In genomic region chr9:122389799-122390481, GRCh38 we compare ENCODE assay signal across 8 cellular contexts.
DNase-seq lines count a peak whose midpoint lies in the region; ATAC-seq, FAIRE-seq and TF ChIP-seq lines count a peak whose summit lies in the region.

No MANE protein-coding gene starts in this region.

- DNase-seq in NCI-H2029 treated with DMSO at 0.1 percent for 48 hours (lab: John Stamatoyannopoulos, UW) (peak; percentile 87), epithelial cell of prostate (ENCODE audit: low read depth, low spot score) (peak; percentile 34), ecto neural progenitor cell (ENCODE audit: low spot score) (no peak), T1000 (lab: John Stamatoyannopoulos, UW) (no peak), H54 (ENCODE audit: insufficient read length, low spot score) (no peak)

- no peak for TF ChIP-seq CTCF in C4-2B (conservative IDR thresholded peaks at IDR 0.05)

- TF ChIP-seq POLR2A in H54 (IDR thresholded peaks at IDR 0.05; ENCODE audit: low read depth, low read length) = no peak

- peak; percentile 53 for ATAC-seq in GM21619 (IDR thresholded peaks at IDR 0.05; ENCODE audit: unreplicated experiment)
- ATAC-seq in GM18867 (IDR thresholded peaks at IDR 0.05; ENCODE audit: unreplicated experiment) = no peak

- H3K27ac ChIP-seq in C4-2B (peak overlapping the region; percentile 36), epithelial cell of prostate (no peak overlapping the region)

- FAIRE-seq in H54 (lab: Jason Lieb, UNC) = no peak

Comparison
In these comparisons a context has a peak if more than half of its experiments do, and no peak if none do; other contexts are left out.
1. DNase-seq: peak in NCI-H2029 treated with DMSO at 0.1 percent for 48 hours (single experiment) and epithelial cell of prostate (single experiment); none in ecto neural progenitor cell (single experiment), T1000 (single experiment) and H54 (single experiment).